ENCODE assay signal across 1 cellular context in the genomic region with DNA sequence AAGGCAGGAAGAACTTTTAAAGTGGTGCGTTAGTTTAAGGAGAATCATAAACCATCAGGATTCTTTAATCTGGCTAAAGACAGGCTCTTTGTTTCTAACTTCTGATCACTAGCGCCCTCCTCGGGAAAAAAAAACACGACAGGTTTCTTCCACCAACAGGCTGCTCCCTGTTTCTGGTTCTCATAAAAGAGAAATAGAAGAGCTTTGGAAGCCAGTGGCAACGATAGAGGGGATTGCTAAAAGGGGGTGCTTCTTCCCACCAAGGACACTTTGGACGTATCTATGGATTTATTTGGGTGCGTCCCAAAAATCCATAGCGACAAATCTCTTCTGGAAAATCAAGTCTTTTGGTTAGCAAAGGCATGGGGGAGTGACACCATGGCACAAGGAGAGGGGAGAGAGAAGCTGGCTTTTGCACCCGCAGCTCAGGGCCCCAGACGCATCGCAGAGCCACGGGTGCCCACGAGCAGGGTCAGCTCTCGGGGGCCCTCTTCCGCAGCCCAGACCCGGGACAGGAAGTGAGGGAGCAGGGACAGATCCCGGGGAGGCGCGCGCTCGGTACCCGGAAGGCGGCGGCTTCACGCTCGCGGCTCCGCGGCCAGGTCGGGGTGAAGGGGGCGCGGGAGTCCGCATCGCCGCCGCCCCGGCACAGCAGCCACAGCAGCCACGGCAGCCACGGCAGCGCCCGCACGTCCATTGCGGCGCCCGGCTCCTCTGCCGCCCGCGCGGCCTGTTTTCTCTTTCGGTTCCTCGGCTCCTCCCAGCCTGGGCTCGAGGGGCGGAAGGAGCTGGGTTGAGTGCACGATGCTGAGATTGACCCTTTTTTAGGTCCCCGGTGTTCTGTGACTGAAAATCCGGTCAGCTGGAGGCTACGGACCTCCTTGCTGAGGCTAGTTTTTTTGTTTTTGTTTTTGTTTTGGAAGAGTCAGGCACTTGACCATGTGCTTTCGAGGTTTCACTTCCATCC.
TF ChIP-seq lines count a peak whose summit lies in the region.

Gene CTSO, minus strand, starts transcription at position 716 of the 967 bp plus-strand sequence. Its CDS starts 19 bp downstream, at position 697.

TF ChIP-seq in GM23338, 12 proteins besides CTCF, POLR2A, EP300 and RAD21 (continued from another document):
- no peak for TF ChIP-seq ZNF462 (CRISPR knock-in tag; IDR thresholded peaks at IDR 0.05)
- no peak for TF ChIP-seq EZH2phosphoT487 (IDR thresholded peaks at IDR 0.05; ENCODE audit: unreplicated experiment)
- TF ChIP-seq CREB1 (CRISPR knock-in tag; IDR thresholded peaks at IDR 0.05; ENCODE audit: low read depth): no peak
- no peak for TF ChIP-seq ZNF114 (CRISPR knock-in tag; IDR thresholded peaks at IDR 0.05)
- TF ChIP-seq, protein P1, sequence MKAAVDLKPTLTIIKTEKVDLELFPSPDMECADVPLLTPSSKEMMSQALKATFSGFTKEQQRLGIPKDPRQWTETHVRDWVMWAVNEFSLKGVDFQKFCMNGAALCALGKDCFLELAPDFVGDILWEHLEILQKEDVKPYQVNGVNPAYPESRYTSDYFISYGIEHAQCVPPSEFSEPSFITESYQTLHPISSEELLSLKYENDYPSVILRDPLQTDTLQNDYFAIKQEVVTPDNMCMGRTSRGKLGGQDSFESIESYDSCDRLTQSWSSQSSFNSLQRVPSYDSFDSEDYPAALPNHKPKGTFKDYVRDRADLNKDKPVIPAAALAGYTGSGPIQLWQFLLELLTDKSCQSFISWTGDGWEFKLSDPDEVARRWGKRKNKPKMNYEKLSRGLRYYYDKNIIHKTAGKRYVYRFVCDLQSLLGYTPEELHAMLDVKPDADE (IDR thresholded peaks at IDR 0.05): peak; percentile 53; the same call in 1 of the 2 replicates
- TF ChIP-seq, protein P2, sequence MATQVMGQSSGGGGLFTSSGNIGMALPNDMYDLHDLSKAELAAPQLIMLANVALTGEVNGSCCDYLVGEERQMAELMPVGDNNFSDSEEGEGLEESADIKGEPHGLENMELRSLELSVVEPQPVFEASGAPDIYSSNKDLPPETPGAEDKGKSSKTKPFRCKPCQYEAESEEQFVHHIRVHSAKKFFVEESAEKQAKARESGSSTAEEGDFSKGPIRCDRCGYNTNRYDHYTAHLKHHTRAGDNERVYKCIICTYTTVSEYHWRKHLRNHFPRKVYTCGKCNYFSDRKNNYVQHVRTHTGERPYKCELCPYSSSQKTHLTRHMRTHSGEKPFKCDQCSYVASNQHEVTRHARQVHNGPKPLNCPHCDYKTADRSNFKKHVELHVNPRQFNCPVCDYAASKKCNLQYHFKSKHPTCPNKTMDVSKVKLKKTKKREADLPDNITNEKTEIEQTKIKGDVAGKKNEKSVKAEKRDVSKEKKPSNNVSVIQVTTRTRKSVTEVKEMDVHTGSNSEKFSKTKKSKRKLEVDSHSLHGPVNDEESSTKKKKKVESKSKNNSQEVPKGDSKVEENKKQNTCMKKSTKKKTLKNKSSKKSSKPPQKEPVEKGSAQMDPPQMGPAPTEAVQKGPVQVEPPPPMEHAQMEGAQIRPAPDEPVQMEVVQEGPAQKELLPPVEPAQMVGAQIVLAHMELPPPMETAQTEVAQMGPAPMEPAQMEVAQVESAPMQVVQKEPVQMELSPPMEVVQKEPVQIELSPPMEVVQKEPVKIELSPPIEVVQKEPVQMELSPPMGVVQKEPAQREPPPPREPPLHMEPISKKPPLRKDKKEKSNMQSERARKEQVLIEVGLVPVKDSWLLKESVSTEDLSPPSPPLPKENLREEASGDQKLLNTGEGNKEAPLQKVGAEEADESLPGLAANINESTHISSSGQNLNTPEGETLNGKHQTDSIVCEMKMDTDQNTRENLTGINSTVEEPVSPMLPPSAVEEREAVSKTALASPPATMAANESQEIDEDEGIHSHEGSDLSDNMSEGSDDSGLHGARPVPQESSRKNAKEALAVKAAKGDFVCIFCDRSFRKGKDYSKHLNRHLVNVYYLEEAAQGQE (IDR thresholded peaks at IDR 0.05; ENCODE audit: unreplicated experiment): no peak
